In the genomic region with DNA sequence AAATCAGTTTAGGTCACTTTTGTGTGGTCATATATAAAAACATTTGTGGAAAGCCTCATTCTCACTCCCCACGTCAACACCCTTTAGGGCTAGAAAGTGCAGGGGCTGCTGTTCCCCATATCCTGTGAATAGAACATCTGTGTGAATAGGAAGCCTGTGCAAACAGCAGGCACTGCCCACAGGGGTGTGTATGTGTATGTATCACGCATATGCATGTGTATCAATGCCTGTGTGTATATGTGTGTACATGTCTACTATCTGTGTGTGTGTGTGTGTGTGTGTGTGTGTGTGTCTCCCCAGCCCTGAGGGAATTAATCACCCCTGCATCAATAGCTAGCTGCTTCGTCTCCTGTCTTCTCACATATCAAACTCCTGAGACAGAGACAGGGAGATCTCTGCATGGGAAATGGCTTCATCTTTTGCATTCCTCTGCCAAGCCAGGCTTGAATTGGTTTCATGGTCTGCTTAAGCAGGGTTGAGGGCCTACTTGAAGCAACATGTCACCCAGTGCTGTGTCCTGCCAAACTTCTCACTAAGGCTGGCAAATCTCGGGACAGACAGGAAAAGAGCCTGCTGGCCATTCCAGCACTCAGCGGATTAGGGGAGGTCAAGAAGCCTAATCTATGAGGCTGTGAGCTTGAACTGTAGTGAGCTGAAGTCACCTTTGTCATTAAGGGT, we compare ENCODE assay signal across 27 cellular contexts.
DNase-seq lines count a peak whose midpoint lies in the region; ATAC-seq and TF ChIP-seq lines count a peak whose summit lies in the region.
"Had no signal": no experiment of that assay in that cellular context is flagged by ENCODE, and none has a peak within 500 bp of the region (broad histone marks: within the 10 kb centered on the region; RNA-seq: fewer than 3 reads in every experiment).

No MANE protein-coding gene starts in this region.

- peak overlapping the region; percentile 28 for H2BK5ac ChIP-seq in mesendoderm (ENCODE audit: low read length)

- no peak overlapping the region for H3K56ac ChIP-seq in mesendoderm (ENCODE audit: low read length)

- no peak overlapping the region for H4K5ac ChIP-seq in mesendoderm (ENCODE audit: low read length)

- in situ Hi-C loops in ACHN (cut with HindIII; ENCODE audit: low pct_ligation_motif_present, low pct_unique_long_range_greater_than_20kb, low sequenced_read_pairs) = no loop called here

- intact Hi-C loops in left ventricle myocardium superior (cut with micrococcal nuclease) (no loop called here), Calu3 (cut with micrococcal nuclease; ENCODE audit: unreplicated experiment) (no loop called here)

- no TSS peak for BruUV-seq in Calu3 (replicated peaks; lab: Mats Ljungman, UMichigan)

- WGBS in mesendoderm (ENCODE audit: extremely low coverage, insufficient coverage, low lambda C conversion rate) = no CpG with 5 or more reads among the region's 5 CpGs

- H3K18ac ChIP-seq in mesendoderm (ENCODE audit: low read length) = no peak overlapping the region

- DNase-seq in ACHN (peak; percentile 30), epithelial cell of proximal tubule (ENCODE audit: low read depth) (peak; percentile 90), left ventricle myocardium superior (no peak), mesendoderm (peak; percentile 29), Calu3 (no peak), HEK293T (ENCODE audit: extremely low spot score) (no peak), occipital lobe (lab: John Stamatoyannopoulos, UW) (no peak)
- DNase-seq in stimulated activated CD4-positive, alpha-beta T cell treated with anti-CD3 and anti-CD28 coated beads, Interleukin-4, amount 100 ng/mL, for 1 hour = no peak
- DNase-seq: CD4-positive, alpha-beta T cell; COR-L47; DMS 273 treated with DMSO at 0.1 percent for 48 hours; DMS79 treated with DMSO at 0.1 percent for 48 hours; MG63; NCI-H1417; NCI-H1694 treated with DMSO at 0.1 percent for 48 hours; NCI-H2081 treated with DMSO at 0.1 percent for 48 hours; NCI-H446; NCI-H526; SJCRH30 had no signal

- no peaks in the 10 kb centered on the region for H3K79me1 ChIP-seq in mesendoderm (ENCODE audit: low read length)

- peak overlapping the region; percentile 25 for H2AK5ac ChIP-seq in mesendoderm (ENCODE audit: low read length)

- H3K4ac ChIP-seq in mesendoderm (ENCODE audit: low read depth, low read length) = no peak overlapping the region

- H3K36me3 ChIP-seq in mesendoderm (ENCODE audit: control insufficient read depth, insufficient read depth, low read length) = no peaks in the 10 kb centered on the region
- H3K36me3 ChIP-seq: BLaER1, HAP-1, SJCRH30 had no signal

- no peaks in the 10 kb centered on the region for H3K79me2 ChIP-seq in mesendoderm (ENCODE audit: control insufficient read depth, insufficient read depth, low read length)

- CTCF ChIA-PET in Calu3 (lab: Charles Lee) = no interaction called here
- CTCF ChIA-PET in HEK293T (lab: Yijun Ruan, JAX) = no interaction called here

- no peaks in the 10 kb centered on the region for H3K36me3 Mint-ChIP-seq in Calu3 (ENCODE audit: insufficient read depth, unreplicated experiment)

- H3K9ac ChIP-seq in mesendoderm (ENCODE audit: low read length) = no peak overlapping the region
- H3K9ac ChIP-seq: BLaER1 had no signal

- H3K4me1 ChIP-seq in mesendoderm (ENCODE audit: control insufficient read depth, low read depth, low read length) = peaks cover 2% of the 10 kb centered on the region
- H3K4me1 ChIP-seq: BLaER1 had no signal

- H3K9me3 Mint-ChIP-seq in Calu3 (ENCODE audit: low read depth, unreplicated experiment) = no peaks in the 10 kb centered on the region
- H3K9me3 Mint-ChIP-seq: CD4-positive, alpha-beta T cell; GM23338 had no signal

- peak; percentile 88 for ATAC-seq in left ventricle myocardium superior
- ATAC-seq: GM12878, GM23338, HepG2, K562, Panc1 had no signal

- no peak overlapping the region for H2BK15ac ChIP-seq in mesendoderm (replicated peaks; ENCODE audit: low read depth)

- no peaks in the 10 kb centered on the region for H3K27me3 ChIP-seq in mesendoderm (ENCODE audit: insufficient read depth, low read length, poor library complexity)
- H3K27me3 ChIP-seq: BLaER1, MG63, SJCRH30 had no signal

- H4K8ac ChIP-seq in mesendoderm (ENCODE audit: low read depth, low read length) = no peak overlapping the region

- H3K27me3 Mint-ChIP-seq in Calu3 (ENCODE audit: unreplicated experiment) = peaks cover 58% of the 10 kb centered on the region
- H3K27me3 Mint-ChIP-seq: CD4-positive, alpha-beta T cell had no signal

- H3K4me3 ChIP-seq in epithelial cell of proximal tubule (ENCODE audit: low read depth, low read length) = no peak overlapping the region
- no peak overlapping the region for H3K4me3 ChIP-seq in mesendoderm (ENCODE audit: low read length)
- H3K4me3 ChIP-seq: BLaER1, GM12878, GM23338, HAP-1, K562, MG63, SJCRH30 had no signal

- H2BK120ac ChIP-seq in mesendoderm (ENCODE audit: low read depth, low read length) = no peak overlapping the region

- no peak overlapping the region for H3K27ac ChIP-seq in mesendoderm (ENCODE audit: low read depth, low read length)
- H3K27ac ChIP-seq: BLaER1, HL-60, SJCRH30 had no signal

- TF ChIP-seq CTCF in epithelial cell of proximal tubule (conservative IDR thresholded peaks at IDR 0.05; ENCODE audit: low read depth, low read length) (no peak), Calu3 (IDR thresholded peaks at IDR 0.05; ENCODE audit: unreplicated experiment) (no peak)

- H3K27ac Mint-ChIP-seq in Calu3 (ENCODE audit: unreplicated experiment) = no peak overlapping the region
- H3K27ac Mint-ChIP-seq: CD4-positive, alpha-beta T cell; GM23338 had no signal

- no peak overlapping the region for H3K4me2 ChIP-seq in mesendoderm (ENCODE audit: low read length)
- H3K4me2 ChIP-seq: BLaER1, GM23338 had no signal

- no peak overlapping the region for H3K4me3 Mint-ChIP-seq in Calu3 (ENCODE audit: low read depth, unreplicated experiment)
- H3K4me3 Mint-ChIP-seq: CD4-positive, alpha-beta T cell; GM23338 had no signal

- H3K23ac ChIP-seq in mesendoderm (ENCODE audit: low read length) = no peak overlapping the region

- no peaks in the 10 kb centered on the region for H3K4me1 Mint-ChIP-seq in Calu3 (ENCODE audit: low read depth, unreplicated experiment)

- POLR2A ChIA-PET in HEK293T (lab: Yijun Ruan, JAX) = no interaction called here

TF ChIP-seq in HEK293T, 16 proteins besides CTCF, POLR2A, EP300 and RAD21:
- TF ChIP-seq HDGF (IDR thresholded peaks at IDR 0.05; ENCODE audit: borderline replicate concordance) = no peak
- TF ChIP-seq L3MBTL2 (conservative IDR thresholded peaks at IDR 0.05) = no peak
- TF ChIP-seq NFRKB (IDR thresholded peaks at IDR 0.05) = no peak
- no peak for TF ChIP-seq LEF1 (IDR thresholded peaks at IDR 0.05; ENCODE audit: borderline replicate concordance)
- TF ChIP-seq FOXM1 (IDR thresholded peaks at IDR 0.05; ENCODE audit: borderline replicate concordance) = no peak
- no peak for TF ChIP-seq CTBP1 (IDR thresholded peaks at IDR 0.05; ENCODE audit: borderline replicate concordance)
- no peak for TF ChIP-seq ELF4 (IDR thresholded peaks at IDR 0.05)
- TF ChIP-seq FOXA1 (IDR thresholded peaks at IDR 0.05) = no peak
- no peak for TF ChIP-seq FOXK2 (IDR thresholded peaks at IDR 0.05)
- TF ChIP-seq ZNF384 (IDR thresholded peaks at IDR 0.05) = no peak
- TF ChIP-seq ARNT (IDR thresholded peaks at IDR 0.05) = no peak
- no peak for TF ChIP-seq TARDBP (IDR thresholded peaks at IDR 0.05)

Comparison
In these comparisons a context has a peak if more than half of its experiments do, and no peak if none do; other contexts are left out.
1. DNase-seq: peak in ACHN (single experiment), epithelial cell of proximal tubule (single experiment) and mesendoderm (single experiment); none in left ventricle myocardium superior (single experiment), Calu3 (single experiment), HEK293T (single experiment), stimulated activated CD4-positive, alpha-beta T cell treated with anti-CD3 and anti-CD28 coated beads, Interleukin-4, amount 100 ng/mL, for 1 hour (single experiment) and occipital lobe (single experiment).